In genomic region chr3:127573916-127574315, GRCh38 we compare ENCODE assay signal across 20 cellular contexts. TPM values are rescaled to one million over a fixed set of nuclear protein-coding genes. Genes with fewer than 3 reads are reported as not detected.
A peak's percentile ranks its signal among the peaks of the same experiment; 100 is the strongest.
DNase-seq lines count a peak whose midpoint lies in the region; ATAC-seq and TF ChIP-seq lines count a peak whose summit lies in the region.
"Had no signal": no experiment of that assay in that cellular context is flagged by ENCODE, and none has a peak within 500 bp of the region (broad histone marks: within the 10 kb centered on the region; RNA-seq: fewer than 3 reads in every experiment).

No MANE protein-coding gene starts in this region.

- H3K27ac ChIP-seq in HEK293 (ENCODE audit: extremely low read depth, low read depth, low read length) (no peak overlapping the region), osteoblast (ENCODE audit: low read depth, low read length) (no peak overlapping the region), lower lobe of right lung (no peak overlapping the region)
- H3K27ac ChIP-seq: A549; BLaER1 treated with 17β-estradiol and CSF1 and Interleukin-3, amounts not matched to agents 10 nM and 100 nM had no signal

- H2AFZ ChIP-seq in osteoblast (ENCODE audit: low read length) = no peak overlapping the region

- H3K4me1 Mint-ChIP-seq in glutamatergic neuron (ENCODE audit: low read depth, unreplicated experiment) = peaks cover 4% of the 10 kb centered on the region

- intact Hi-C loops in lower lobe of right lung (cut with DNase I) (no loop called here), mucosa of descending colon (cut with DNase I, micrococcal nuclease) (no loop called here), sciatic nerve (cut with DNase I) (no loop called here)

- H3K4me2 ChIP-seq in osteoblast (ENCODE audit: insufficient read depth, low read length) = no peak overlapping the region
- H3K4me2 ChIP-seq: A549; BLaER1 treated with 17β-estradiol and CSF1 and Interleukin-3, amounts not matched to agents 10 nM and 100 nM had no signal

- DNase-seq in glutamatergic neuron = no peak
- peak; percentile 46 for DNase-seq in osteoblast (ENCODE audit: insufficient read length, low spot score, missing footprints)
- no peak for DNase-seq in lower lobe of right lung
- DNase-seq in mucosa of descending colon = no peak
- DNase-seq in sciatic nerve (ENCODE audit: low spot score) = no peak
- DNase-seq: 8988T; ACHN; AML-193; BE2C; CD4-positive, alpha-beta T cell; CD8-positive, alpha-beta memory T cell; DMS 273 treated with DMSO at 0.1 percent for 48 hours; DMS79; GF-D8; GOT3 had no signal

- H3K36me3 ChIP-seq in HEK293 (ENCODE audit: control insufficient read depth in 2 of 2, insufficient read depth in 1 of 2, low read length in 2 of 2) = peaks cover 0 to 75% of the 10 kb centered on the region in 2 experiments; a peak in 1 of 3 replicates
- H3K36me3 ChIP-seq in osteoblast (ENCODE audit: insufficient read depth, low read length) = peaks cover 50% of the 10 kb centered on the region
- peaks cover 78% of the 10 kb centered on the region for H3K36me3 ChIP-seq in lower lobe of right lung
- no peaks in the 10 kb centered on the region for H3K36me3 ChIP-seq in mucosa of descending colon (ENCODE audit: low read depth)

- H3K9me3 ChIP-seq in HEK293 (ENCODE audit: control insufficient read depth, insufficient read depth, low read depth, low read length) (no peaks in the 10 kb centered on the region), osteoblast (ENCODE audit: low read depth, low read length) (no peaks in the 10 kb centered on the region), lower lobe of right lung (no peaks in the 10 kb centered on the region), mucosa of descending colon (no peaks in the 10 kb centered on the region)
- H3K9me3 ChIP-seq: A549, BE2C, HAP-1 had no signal

- H3K27me3 ChIP-seq in osteoblast (ENCODE audit: insufficient read depth, low read length) (no peaks in the 10 kb centered on the region), lower lobe of right lung (ENCODE audit: low read depth) (no peaks in the 10 kb centered on the region)
- H3K27me3 ChIP-seq: BE2C; BLaER1 treated with 17β-estradiol and CSF1 and Interleukin-3, amounts not matched to agents 10 nM and 100 nM had no signal

- POLR2A ChIA-PET in HEK293 (lab: Yijun Ruan, JAX) = no interaction called here

- no peak for ATAC-seq in lower lobe of right lung
- ATAC-seq in mucosa of descending colon = no peak
- ATAC-seq in sciatic nerve = no peak

- H3K4me3 ChIP-seq in HEK293 (ENCODE audit: low read depth, low read length) = no peak overlapping the region
- no peak overlapping the region for H3K4me3 ChIP-seq in osteoblast (ENCODE audit: insufficient read depth, low read length)
- H3K4me3 ChIP-seq in lower lobe of right lung = no peak overlapping the region
- H3K4me3 ChIP-seq in mucosa of descending colon = no peak overlapping the region
- H3K4me3 ChIP-seq: A549; BLaER1 treated with 17β-estradiol and CSF1 and Interleukin-3, amounts not matched to agents 10 nM and 100 nM; HAP-1 had no signal

- H3K4me1 ChIP-seq in HEK293 (ENCODE audit: control insufficient read depth, insufficient read depth, low read length) = no peaks in the 10 kb centered on the region
- H3K4me1 ChIP-seq in osteoblast (ENCODE audit: insufficient read depth, low read length) = no peaks in the 10 kb centered on the region
- H3K4me1 ChIP-seq in lower lobe of right lung = peaks cover 12% of the 10 kb centered on the region
- peaks cover 6% of the 10 kb centered on the region for H3K4me1 ChIP-seq in mucosa of descending colon (ENCODE audit: low read depth)
- H3K4me1 ChIP-seq: BE2C, HAP-1 had no signal

- no peak overlapping the region for H3K4me3 Mint-ChIP-seq in glutamatergic neuron (ENCODE audit: unreplicated experiment)
- H3K4me3 Mint-ChIP-seq: CD14-positive monocyte; CD4-positive, alpha-beta T cell; CD8-positive, alpha-beta memory T cell had no signal

- peaks cover 3% of the 10 kb centered on the region for H3K27me3 Mint-ChIP-seq in glutamatergic neuron (ENCODE audit: unreplicated experiment)
- H3K27me3 Mint-ChIP-seq: CD4-positive, alpha-beta T cell; CD8-positive, alpha-beta memory T cell had no signal

- H3K79me2 ChIP-seq in osteoblast (ENCODE audit: insufficient read depth, low read length) = peaks cover 34% of the 10 kb centered on the region

- CTCF ChIA-PET in HEK293 (lab: Yijun Ruan, JAX) = interaction anchor here (0.6 to 2.2 kb wide), 7 partner anchors 12 to 560 kb away, joined by 3 to 11 read pairs (median 3); no protein-coding TSS in a partner anchor

- H3K9me3 Mint-ChIP-seq in glutamatergic neuron (ENCODE audit: unreplicated experiment) = peaks cover 4% of the 10 kb centered on the region
- H3K9me3 Mint-ChIP-seq: CD14-positive monocyte; CD4-positive, alpha-beta T cell; CD8-positive, alpha-beta memory T cell had no signal

- TF ChIP-seq CTCF in HEK293 (tag by site-specific recombination; IDR thresholded peaks at IDR 0.05) (no peak), glutamatergic neuron (IDR thresholded peaks at IDR 0.05; ENCODE audit: partially characterized antibody, unreplicated experiment) (no peak), osteoblast (IDR thresholded peaks at IDR 0.05; ENCODE audit: extremely low read depth, low read depth, low read length) (no peak), lower lobe of right lung (IDR thresholded peaks at IDR 0.05) (no peak), mucosa of descending colon (IDR thresholded peaks at IDR 0.05) (no peak)

- H3K36me3 Mint-ChIP-seq in glutamatergic neuron (ENCODE audit: unreplicated experiment) = peaks cover 5% of the 10 kb centered on the region

- peaks cover 45% of the 10 kb centered on the region for H4K20me1 ChIP-seq in osteoblast (ENCODE audit: insufficient read depth, low read length)

- H3K27ac Mint-ChIP-seq in glutamatergic neuron (ENCODE audit: unreplicated experiment) = peak overlapping the region; percentile 43

TF ChIP-seq in HEK293, 187 proteins besides CTCF, POLR2A, EP300 and RAD21 (continues in another document):
- peak; percentile 77 for TF ChIP-seq EGR2 (tag by site-specific recombination; IDR thresholded peaks at IDR 0.05; ENCODE audit: low read depth)
- TF ChIP-seq ZNF768 (tag by site-specific recombination; IDR thresholded peaks at IDR 0.05) = no peak
- TF ChIP-seq ZNF76 (tag by site-specific recombination; IDR thresholded peaks at IDR 0.05; ENCODE audit: borderline replicate concordance, low read depth) = no peak
- TF ChIP-seq ZFHX2 (tag by site-specific recombination; conservative IDR thresholded peaks at IDR 0.05) = peak; percentile 77
- TF ChIP-seq ZBTB44 (tag by site-specific recombination; IDR thresholded peaks at IDR 0.05) = no peak
- no peak for TF ChIP-seq ZNF223 (tag by site-specific recombination; IDR thresholded peaks at IDR 0.05)
- no peak for TF ChIP-seq ZNF645 (tag by site-specific recombination; IDR thresholded peaks at IDR 0.05)
- no peak for TF ChIP-seq ZNF302 (tag by site-specific recombination; IDR thresholded peaks at IDR 0.05; ENCODE audit: low read depth)
- no peak for TF ChIP-seq ZNF391 (tag by site-specific recombination; IDR thresholded peaks at IDR 0.05; ENCODE audit: borderline replicate concordance, low read depth)
- no peak for TF ChIP-seq ZBTB6 (tag by site-specific recombination; IDR thresholded peaks at IDR 0.05)
- TF ChIP-seq ZNF677 (tag by site-specific recombination; IDR thresholded peaks at IDR 0.05) = no peak
- TF ChIP-seq ZNF423 (tag by site-specific recombination; IDR thresholded peaks at IDR 0.05) = no peak

RNA-seq across cellular contexts. Expression of gene TPRA1, which starts 16.6 kb away (rescaled TPM):
- total RNA-seq in glutamatergic neuron (ENCODE audit: unreplicated experiment) (21.2 TPM), osteoblast (29.5 and 30.4 TPM in 2 replicates), lower lobe of right lung (38.8 TPM), mucosa of descending colon (10 to 100 TPM; 24.2 to 37.0 (median 29.3) TPM), sciatic nerve (31.3 TPM)

RNA-seq across cellular contexts. Expression of gene MCM2, which starts 24.3 kb away (rescaled TPM):
- total RNA-seq in glutamatergic neuron (ENCODE audit: unreplicated experiment) (21.3 TPM), osteoblast (14.5 and 15.3 TPM in 2 replicates), lower lobe of right lung (6.1 TPM), mucosa of descending colon (10 to 100 TPM in 2 of 3 donors, 1 to 10 TPM in 1; 5.2 to 23.1 (median 10.3) TPM), sciatic nerve (4.6 TPM)

RNA-seq across cellular contexts. Expression of gene PODXL2, which starts 55.1 kb away (rescaled TPM):
- total RNA-seq in glutamatergic neuron (ENCODE audit: unreplicated experiment) (139 TPM), osteoblast (0.36 and 0.59 TPM in 2 replicates), lower lobe of right lung (2.2 TPM), mucosa of descending colon (10 to 100 TPM in 2 of 3 donors, 1 to 10 TPM in 1; 5.4 to 18.5 (median 16.2) TPM), sciatic nerve (12.1 TPM)
